ENCODE assay signal across 8 cellular contexts in the genomic region with DNA sequence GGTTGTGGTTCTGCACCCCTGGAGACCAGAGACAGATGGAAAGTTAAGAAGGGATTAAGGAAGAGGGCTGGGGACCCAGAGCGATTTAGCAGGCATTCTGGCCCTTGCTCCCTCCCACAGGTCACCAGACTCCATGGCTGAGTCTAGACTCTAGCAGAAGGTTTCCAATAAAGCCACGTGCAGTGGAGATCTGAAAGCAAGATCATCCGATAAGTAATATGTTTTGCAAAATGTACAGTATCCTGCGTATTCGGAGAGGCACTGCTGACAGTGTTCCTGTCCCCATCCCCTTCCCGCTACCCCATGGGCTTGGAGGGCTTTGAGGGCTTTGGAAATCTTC. TPM values are rescaled to one million over a fixed set of nuclear protein-coding genes. Genes with fewer than 3 reads are reported as not detected.
DNase-seq lines count a peak whose midpoint lies in the region; ATAC-seq and TF ChIP-seq lines count a peak whose summit lies in the region.

No MANE protein-coding gene starts in this region.

- peak overlapping the region; percentile 40 to 74 (median 57) for H3K27ac Mint-ChIP-seq in brain

- H3K18ac ChIP-seq in mesenchymal stem cell (ENCODE audit: low read depth in 1 of 2, low read length in 2 of 2): peak overlapping the region in 1 of 2 experiments; percentile 44

- H3K4me3 ChIP-seq in A673 (ENCODE audit: low read depth, low read length, poor library complexity, severe bottlenecking): peak overlapping the region; percentile 46
- peak overlapping the region; percentile 69 to 76 for H3K4me3 ChIP-seq in mesenchymal stem cell (ENCODE audit: insufficient read depth in 1 of 2, low read depth in 1 of 2, low read length in 2 of 2)
- peak overlapping the region in 1 of 2 donors; percentile 56 for H3K4me3 ChIP-seq in aorta (ENCODE audit: low read length in 2 of 2)

- H3K4ac ChIP-seq in mesenchymal stem cell (ENCODE audit: low read depth in 1 of 2, low read length in 2 of 2): no peak overlapping the region

- no peak for DNase-seq in A673 (ENCODE audit: low spot score)
- DNase-seq in mesenchymal stem cell: no peak
- no peak for DNase-seq in aorta
- no peak for DNase-seq in effector CD8-positive, alpha-beta T cell (lab: John Stamatoyannopoulos, UW)
- DNase-seq in GM20000 (ENCODE audit: low spot score): no peak

- H4K91ac ChIP-seq in mesenchymal stem cell (ENCODE audit: low read length): no peak overlapping the region

- H3K79me1 ChIP-seq in mesenchymal stem cell (replicated peaks; ENCODE audit: low read length, poor library complexity, severe bottlenecking): no peaks in the 10 kb centered on the region

- TF ChIP-seq CTCF in A673 (conservative IDR thresholded peaks at IDR 0.05; ENCODE audit: low read depth, low read length) (no peak), brain (conservative IDR thresholded peaks at IDR 0.05) (no peak), GM20000 (IDR thresholded peaks at IDR 0.05; ENCODE audit: extremely low read depth, missing control alignments) (no peak)

- peak overlapping the region; percentile 75 for H4K8ac ChIP-seq in mesenchymal stem cell (ENCODE audit: low read length)

- POLR2A ChIA-PET in A673 (lab: Charles Lee; ENCODE audit: low non-redundant PET): no interaction called here

- peak overlapping the region; percentile 78 to 92 (median 86) for H3K4me3 Mint-ChIP-seq in brain

- no TSS peak for BruUV-seq in A673 (replicated peaks; lab: Mats Ljungman, UMichigan)

- peaks cover 18% of the 10 kb centered on the region for H3K27me3 Mint-ChIP-seq in brain

- intact Hi-C loops in A673 (cut with micrococcal nuclease; ENCODE audit: unreplicated experiment) (no loop called here), aorta (cut with DNase I) (no loop called here)

- peak; percentile 4 for ATAC-seq in HG02852 (IDR thresholded peaks at IDR 0.05; ENCODE audit: unreplicated experiment)
- ATAC-seq in aorta (ENCODE audit: low FRiP score): peak; percentile 16
- no peak for ATAC-seq in GM19463 (IDR thresholded peaks at IDR 0.05; ENCODE audit: unreplicated experiment)

- no peaks in the 10 kb centered on the region for H3K36me3 Mint-ChIP-seq in brain

- no peak overlapping the region for H2AFZ ChIP-seq in mesenchymal stem cell (ENCODE audit: low read depth, low read length)

- H3K27me3 ChIP-seq in A673 (replicated peaks; ENCODE audit: insufficient read depth, low read depth, low read length, poor library complexity): peaks cover 13% of the 10 kb centered on the region
- peaks cover 0 to 26% of the 10 kb centered on the region in 2 experiments for H3K27me3 ChIP-seq in mesenchymal stem cell (ENCODE audit: control insufficient read depth in 1 of 2, insufficient read depth in 1 of 2, low read length in 2 of 2)
- H3K27me3 ChIP-seq in aorta (ENCODE audit: control insufficient read depth in 1 of 2, insufficient read depth in 2 of 2, low read length in 1 of 2): no peaks in the 10 kb centered on the region

- H2BK120ac ChIP-seq in mesenchymal stem cell (ENCODE audit: low read depth, low read length): no peak overlapping the region

- peaks cover 35% of the 10 kb centered on the region for H3K4me1 Mint-ChIP-seq in brain

- no peak overlapping the region for H2BK15ac ChIP-seq in mesenchymal stem cell (ENCODE audit: low read depth, poor library complexity, severe bottlenecking)

- peak overlapping the region; percentile 76 for H3K4me2 ChIP-seq in mesenchymal stem cell (ENCODE audit: low read length, poor library complexity, severe bottlenecking)

- H3K27ac ChIP-seq in A673 (ENCODE audit: low read depth, low read length, poor library complexity, severe bottlenecking): no peak overlapping the region
- H3K27ac ChIP-seq in mesenchymal stem cell (ENCODE audit: low read length, poor library complexity, severe bottlenecking): no peak overlapping the region
- no peak overlapping the region for H3K27ac ChIP-seq in aorta (ENCODE audit: low read depth in 1 of 2, low read length in 2 of 2)

- H2AK5ac ChIP-seq in mesenchymal stem cell (ENCODE audit: low read length, severe bottlenecking): no peak overlapping the region

- no peak overlapping the region for H3K9ac ChIP-seq in mesenchymal stem cell (ENCODE audit: low read length)

- 53% methylated on average over 5 of the region's 6 CpGs for WGBS in mesenchymal stem cell
- 23 to 36% methylated on average over 6 of the region's 6 CpGs for WGBS in aorta, 2 donors

- no peaks in the 10 kb centered on the region for H3K36me3 ChIP-seq in A673 (ENCODE audit: insufficient read depth, low read length, poor library complexity, severe bottlenecking)
- H3K36me3 ChIP-seq in mesenchymal stem cell (ENCODE audit: control insufficient read depth in 1 of 2, insufficient read depth in 2 of 2, low read depth in 1 of 2, low read length in 2 of 2): no peaks in the 10 kb centered on the region
- H3K36me3 ChIP-seq in aorta (ENCODE audit: control insufficient read depth in 1 of 2, insufficient read depth in 2 of 2, low read length in 1 of 2): no peaks in the 10 kb centered on the region

- H3K23ac ChIP-seq in mesenchymal stem cell (ENCODE audit: low read length in 2 of 2): peak overlapping the region in 1 of 2 experiments; percentile 72

- CTCF ChIA-PET in A673 (lab: Charles Lee): no interaction called here

- H3K14ac ChIP-seq in mesenchymal stem cell (ENCODE audit: low read length in 2 of 2): no peak overlapping the region

- no peaks in the 10 kb centered on the region for H3K9me3 ChIP-seq in A673 (ENCODE audit: low read depth, low read length, poor library complexity, severe bottlenecking)
- no peaks in the 10 kb centered on the region for H3K9me3 ChIP-seq in mesenchymal stem cell (ENCODE audit: control insufficient read depth, low read length)
- H3K9me3 ChIP-seq in aorta (ENCODE audit: control insufficient read depth, low read length): no peaks in the 10 kb centered on the region

- no peak overlapping the region for H2BK12ac ChIP-seq in mesenchymal stem cell (ENCODE audit: low read length in 2 of 2)

- no peak overlapping the region for H2BK5ac ChIP-seq in mesenchymal stem cell (ENCODE audit: low read depth, low read length, poor library complexity, severe bottlenecking)

- H3K4me1 ChIP-seq in A673 (ENCODE audit: insufficient read depth, low read length, poor library complexity, severe bottlenecking): no peaks in the 10 kb centered on the region
- H3K4me1 ChIP-seq in mesenchymal stem cell (ENCODE audit: control insufficient read depth, insufficient read depth, low read depth, low read length): peaks cover 9% of the 10 kb centered on the region
- no peaks in the 10 kb centered on the region for H3K4me1 ChIP-seq in aorta (ENCODE audit: control insufficient read depth in 1 of 2, insufficient read depth in 2 of 2, low read length in 2 of 2)

- no peaks in the 10 kb centered on the region for H3K9me3 Mint-ChIP-seq in brain

RNA-seq across cellular contexts. Expression of a gene that starts 0.5 kb away (rescaled TPM):
- total RNA-seq in A673 (2021): not detected in 2 replicates
- 0.24 TPM for polyA plus RNA-seq in brain (ENCODE audit: insufficient read depth, low read depth, low replicate concordance)
- polyA plus RNA-seq in mesenchymal stem cell (2013, experiment 1 of 2): 1.5 TPM
- polyA plus RNA-seq in mesenchymal stem cell (2013, experiment 2 of 2): 1.5 TPM
- total RNA-seq in aorta: 1 to 10 TPM; 6.3 to 9.8 TPM
- 1 to 10 TPM in 1 of 2 donors, under 1 TPM in 1; 0.08 to 1.6 TPM for polyA plus RNA-seq in aorta
